8 cellular contexts compared by ENCODE assay signal in genomic region chr1:113452921-113453770, GRCh38.
DNase-seq lines count a peak whose midpoint lies in the region; ATAC-seq, FAIRE-seq and TF ChIP-seq lines count a peak whose summit lies in the region.

No MANE protein-coding gene starts in this region.

- H3K36me3 ChIP-seq in esophagus muscularis mucosa: no peaks in the 10 kb centered on the region
- H3K36me3 ChIP-seq in pancreas: no peaks in the 10 kb centered on the region
- no peaks in the 10 kb centered on the region for H3K36me3 ChIP-seq in thyroid gland

- H3K4me1 ChIP-seq in esophagus muscularis mucosa: peaks cover 4 to 48% (median 42%) of the 10 kb centered on the region in 4 donors
- H3K4me1 ChIP-seq in pancreas: peaks cover 13 to 36% (median 18%) of the 10 kb centered on the region in 3 donors
- H3K4me1 ChIP-seq in thyroid gland: peaks cover 16 to 45% of the 10 kb centered on the region in 2 donors

- FAIRE-seq in pancreas (lab: Jason Lieb, UNC): no peak

- intact Hi-C loops in esophagus muscularis mucosa (cut with DNase I) (no loop called here), pancreas (cut with DNase I) (no loop called here), thyroid gland (cut with DNase I) (no loop called here)

- H3K9me3 ChIP-seq in esophagus muscularis mucosa (no peaks in the 10 kb centered on the region), pancreas (no peaks in the 10 kb centered on the region), thyroid gland (no peaks in the 10 kb centered on the region)

- no peak for TF ChIP-seq POLR2A in esophagus muscularis mucosa (IDR thresholded peaks at IDR 0.05; ENCODE audit: low read depth)
- no peak for TF ChIP-seq POLR2A in thyroid gland (IDR thresholded peaks at IDR 0.05)

- H3K27me3 ChIP-seq in esophagus muscularis mucosa: no peaks in the 10 kb centered on the region
- H3K27me3 ChIP-seq in pancreas: no peaks in the 10 kb centered on the region
- no peaks in the 10 kb centered on the region for H3K27me3 ChIP-seq in thyroid gland

- ATAC-seq in pancreas: peak; percentile 47 to 80 (median 71)

- 73% methylated on average over 2 of the region's 2 CpGs for WGBS in esophagus muscularis mucosa
- WGBS in pancreas, 2 donors: 38 to 47% methylated on average over 2 of the region's 2 CpGs
- WGBS in thyroid gland, 2 donors: 65 to 74% methylated on average over 2 of the region's 2 CpGs

- H3K27ac ChIP-seq in esophagus muscularis mucosa (replicated peaks in 1 of 4): peak overlapping the region in 1 of 4 donors; percentile 40
- no peak overlapping the region for H3K27ac ChIP-seq in pancreas
- H3K27ac ChIP-seq in thyroid gland: no peak overlapping the region

- no peak for TF ChIP-seq EP300 in esophagus muscularis mucosa (IDR thresholded peaks at IDR 0.05)

- TF ChIP-seq CTCF in HFF-Myc (IDR thresholded peaks at IDR 0.05; ENCODE audit: low read depth, low read length, missing control alignments) (peak; percentile 52), esophagus muscularis mucosa (IDR thresholded peaks at IDR 0.05) (peak; percentile 15 to 30 (median 15)), pancreas (IDR thresholded peaks at IDR 0.05) (peak in 3 of 4 donors; percentile 20 to 29 (median 23)), thyroid gland (IDR thresholded peaks at IDR 0.05) (peak in 3 of 6 experiments; percentile 30 to 37 (median 33))

- DNase-seq in CMK (ENCODE audit: low read depth): peak; percentile 5
- DNase-seq in HFF-Myc (ENCODE audit: extremely low read depth, low read depth): peak; percentile 32
- peak; percentile 39 for DNase-seq in RPMI7951 (ENCODE audit: low read depth)
- no peak for DNase-seq in esophagus muscularis mucosa (ENCODE audit: extremely low spot score)
- DNase-seq in pancreas: no peak
- DNase-seq in NCI-H1436 (lab: John Stamatoyannopoulos, UW): no peak
- no peak for DNase-seq in GM19238 (ENCODE audit: insufficient read length, low spot score)
- DNase-seq in thyroid gland: no peak

- H3K4me3 ChIP-seq in HFF-Myc (replicated peaks; ENCODE audit: low read depth, low read length) (no peak overlapping the region), esophagus muscularis mucosa (no peak overlapping the region), pancreas (no peak overlapping the region), thyroid gland (replicated peaks in 1 of 3) (no peak overlapping the region)

Comparison
In these comparisons a context has a peak if more than half of its experiments do, and no peak if none do; other contexts are left out.
1. DNase-seq: peak in CMK (single experiment), HFF-Myc (single experiment) and RPMI7951 (single experiment); none in esophagus muscularis mucosa (single experiment), pancreas (0 of 6), NCI-H1436 (single experiment), GM19238 (single experiment) and thyroid gland (0 of 2).